1 cellular context compared by ENCODE assay signal in genomic region chr13:27110056-27110746, GRCh38.
A peak's percentile ranks its signal among the peaks of the same experiment; 100 is the strongest.
TF ChIP-seq lines count a peak whose summit lies in the region.

No MANE protein-coding gene starts in this region.

TF ChIP-seq in liver, 16 proteins besides CTCF, POLR2A, EP300 and RAD21 (continued from another document):
- TF ChIP-seq, protein P1, sequence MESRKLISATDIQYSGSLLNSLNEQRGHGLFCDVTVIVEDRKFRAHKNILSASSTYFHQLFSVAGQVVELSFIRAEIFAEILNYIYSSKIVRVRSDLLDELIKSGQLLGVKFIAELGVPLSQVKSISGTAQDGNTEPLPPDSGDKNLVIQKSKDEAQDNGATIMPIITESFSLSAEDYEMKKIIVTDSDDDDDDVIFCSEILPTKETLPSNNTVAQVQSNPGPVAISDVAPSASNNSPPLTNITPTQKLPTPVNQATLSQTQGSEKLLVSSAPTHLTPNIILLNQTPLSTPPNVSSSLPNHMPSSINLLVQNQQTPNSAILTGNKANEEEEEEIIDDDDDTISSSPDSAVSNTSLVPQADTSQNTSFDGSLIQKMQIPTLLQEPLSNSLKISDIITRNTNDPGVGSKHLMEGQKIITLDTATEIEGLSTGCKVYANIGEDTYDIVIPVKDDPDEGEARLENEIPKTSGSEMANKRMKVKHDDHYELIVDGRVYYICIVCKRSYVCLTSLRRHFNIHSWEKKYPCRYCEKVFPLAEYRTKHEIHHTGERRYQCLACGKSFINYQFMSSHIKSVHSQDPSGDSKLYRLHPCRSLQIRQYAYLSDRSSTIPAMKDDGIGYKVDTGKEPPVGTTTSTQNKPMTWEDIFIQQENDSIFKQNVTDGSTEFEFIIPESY (IDR thresholded peaks at IDR 0.05) = no peak
- TF ChIP-seq EGR1 (IDR thresholded peaks at IDR 0.05; ENCODE audit: low read depth in 2 of 2) (peak in 1 of 2 donors; percentile 17), MAX (IDR thresholded peaks at IDR 0.05) (no peak), YY1 (IDR thresholded peaks at IDR 0.05) (peak; percentile 15), RXRA (IDR thresholded peaks at IDR 0.05) (peak; percentile 48 to 71), HNF4G (IDR thresholded peaks at IDR 0.05) (no peak), TAF1 (conservative IDR thresholded peaks at IDR 0.05) (no peak)
